In the genomic region with DNA sequence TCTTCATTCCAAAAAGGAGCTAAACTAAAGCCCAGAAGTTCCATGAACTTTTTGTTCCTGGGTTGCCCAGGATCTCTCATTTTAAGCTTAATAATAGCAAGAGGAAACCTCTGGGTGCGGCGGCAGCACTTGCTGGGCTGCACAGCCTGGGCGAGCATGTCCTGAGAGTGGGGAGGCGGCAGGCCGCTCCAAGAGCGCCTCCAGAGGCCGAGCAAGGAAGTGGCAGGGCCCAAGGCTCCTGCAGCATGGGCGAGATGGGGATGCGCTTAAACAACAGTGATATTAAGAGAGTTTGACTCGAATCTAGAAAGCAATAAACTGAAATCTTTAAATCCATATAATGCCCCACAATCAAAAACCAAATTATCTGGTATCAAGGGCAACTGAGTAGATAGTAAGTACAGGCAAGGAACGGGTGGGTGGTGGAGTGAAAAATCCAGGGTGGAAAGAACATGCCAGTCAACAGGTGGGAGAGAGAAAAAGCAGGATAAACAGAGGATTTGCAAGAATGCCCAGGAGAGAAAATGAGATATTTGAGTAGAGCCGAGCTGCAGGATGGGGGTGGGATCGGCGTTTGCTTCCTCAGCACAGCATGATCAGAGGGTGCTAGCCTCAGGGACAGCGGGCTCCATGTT, we compare ENCODE assay signal across 8 cellular contexts. TPM values are rescaled to one million over a fixed set of nuclear protein-coding genes. Genes with fewer than 3 reads are reported as not detected.
DNase-seq lines count a peak whose midpoint lies in the region; ATAC-seq, FAIRE-seq and TF ChIP-seq lines count a peak whose summit lies in the region.

No MANE protein-coding gene starts in this region.

- peaks cover 27% of the 10 kb centered on the region for H3K4me1 Mint-ChIP-seq in brain

- TF ChIP-seq CTCF in 22Rv1 (IDR thresholded peaks at IDR 0.05) (peak; percentile 100), brain (conservative IDR thresholded peaks at IDR 0.05) (peak; percentile 54 to 85), lower lobe of right lung (IDR thresholded peaks at IDR 0.05) (peak; percentile 74), coronary artery (IDR thresholded peaks at IDR 0.05) (no peak)

- H3K4me3 Mint-ChIP-seq in brain: no peak overlapping the region

- H3K36me3 Mint-ChIP-seq in brain: no peaks in the 10 kb centered on the region

- peak; percentile 57 for DNase-seq in GM12892 (ENCODE audit: insufficient read length)
- DNase-seq in NCI-H82 (lab: John Stamatoyannopoulos, UW): peak; percentile 82
- DNase-seq in lower lobe of right lung: no peak
- no peak for DNase-seq in NCI-H2196 treated with DMSO at 0.1 percent for 48 hours (lab: John Stamatoyannopoulos, UW; ENCODE audit: unreplicated experiment)
- no peak for DNase-seq in coronary artery (ENCODE audit: low spot score)

- no peak overlapping the region for H3K4me3 ChIP-seq in lower lobe of right lung
- H3K4me3 ChIP-seq in coronary artery: no peak overlapping the region

- H3K4me1 ChIP-seq in lower lobe of right lung: no peaks in the 10 kb centered on the region

- no peaks in the 10 kb centered on the region for H3K9me3 Mint-ChIP-seq in brain

- intact Hi-C loops in lower lobe of right lung (cut with DNase I): no loop called here

- H3K27me3 Mint-ChIP-seq in brain: peaks cover 19% of the 10 kb centered on the region

- peak overlapping the region in 1 of 5 experiments; percentile 76 for H3K27ac Mint-ChIP-seq in brain

- H3K27me3 ChIP-seq in lower lobe of right lung (ENCODE audit: low read depth): no peaks in the 10 kb centered on the region

- H3K27ac ChIP-seq in 22Rv1 (no peak overlapping the region), lower lobe of right lung (no peak overlapping the region), coronary artery (no peak overlapping the region)

- TF ChIP-seq POLR2A in GM12892 (IDR thresholded peaks at IDR 0.05; ENCODE audit: low read depth, low read length): no peak

- peak; percentile 65 for FAIRE-seq in GM12892 (lab: Jason Lieb, UNC)

- no peaks in the 10 kb centered on the region for H3K36me3 ChIP-seq in lower lobe of right lung

- H3K9me3 ChIP-seq in lower lobe of right lung: no peaks in the 10 kb centered on the region

- ATAC-seq in HG02852 (IDR thresholded peaks at IDR 0.05; ENCODE audit: unreplicated experiment): peak; percentile 76
- peak; percentile 70 to 71 for ATAC-seq in lower lobe of right lung

RNA-seq across cellular contexts. Expression of a gene that starts 14.1 kb away (rescaled TPM):
- polyA plus RNA-seq in GM12892 (2012; ENCODE audit: missing spikeins): not detected
- polyA plus RNA-seq in brain (ENCODE audit: insufficient read depth, low read depth, low replicate concordance): 13.6 TPM
- 1.6 TPM for total RNA-seq in lower lobe of right lung

Comparison
In these comparisons a context has a peak if more than half of its experiments do, and no peak if none do; other contexts are left out.
1. DNase-seq: peak in GM12892 (single experiment) and NCI-H82 (single experiment); none in lower lobe of right lung (single experiment), NCI-H2196 treated with DMSO at 0.1 percent for 48 hours (single experiment) and coronary artery (single experiment).